14 cellular contexts compared by ENCODE assay signal in the genomic region with DNA sequence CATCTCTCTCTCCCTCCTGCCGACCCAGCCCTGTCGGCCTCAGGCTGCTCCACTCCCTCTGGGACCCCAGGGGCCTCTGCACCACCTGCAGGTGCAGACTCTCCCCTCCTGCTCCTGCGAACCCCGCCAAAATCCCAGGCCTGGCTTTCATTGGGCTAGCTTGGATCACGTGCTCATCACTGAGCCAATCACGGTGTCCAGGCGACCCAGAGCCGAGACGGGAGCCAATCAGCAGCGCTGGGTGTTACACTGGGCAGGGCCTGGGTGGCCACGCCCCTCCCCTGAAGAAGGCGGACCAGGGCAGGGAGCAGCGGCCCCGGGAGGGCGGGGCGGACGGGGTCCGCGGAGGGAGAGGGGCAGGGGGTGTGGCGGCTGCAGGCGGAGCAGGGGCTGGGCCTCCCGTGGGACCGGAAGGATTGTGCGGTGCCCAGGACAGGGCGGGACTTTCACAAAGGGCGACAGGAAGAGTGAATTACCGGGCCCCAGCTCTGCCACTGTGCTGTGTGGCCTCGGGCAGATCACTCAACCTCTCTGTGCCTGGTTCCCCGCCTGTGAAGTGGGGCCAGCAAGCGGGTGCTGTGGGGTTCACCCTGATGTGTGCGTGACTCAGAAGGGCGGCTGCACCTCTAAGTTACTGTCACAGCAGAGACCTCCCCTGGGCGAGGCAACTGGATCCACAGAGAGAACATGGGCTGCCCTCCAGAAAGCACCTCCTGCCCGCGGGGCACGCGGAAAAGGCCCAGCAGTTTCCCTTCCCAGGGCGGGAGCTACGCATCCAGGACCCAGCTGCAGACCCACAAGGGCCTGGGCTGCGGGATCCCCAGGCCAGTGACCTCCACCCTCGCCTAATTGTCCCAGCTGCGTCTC.
A peak's percentile ranks its signal among the peaks of the same experiment; 100 is the strongest.
DNase-seq lines count a peak whose midpoint lies in the region; ATAC-seq and TF ChIP-seq lines count a peak whose summit lies in the region.
"Had no signal": no experiment of that assay in that cellular context is flagged by ENCODE, and none has a peak within 500 bp of the region (broad histone marks: within the 10 kb centered on the region; RNA-seq: fewer than 3 reads in every experiment).

No MANE protein-coding gene starts in this region.

- no peaks in the 10 kb centered on the region for H3K36me3 Mint-ChIP-seq in CD4-positive, CD25-positive, alpha-beta regulatory T cell

- ATAC-seq in CD4-positive, CD25-positive, alpha-beta regulatory T cell (ENCODE audit: low read depth in 2 of 2), result peak in 1 of 2 donors; percentile 27
- peak; percentile 66 for ATAC-seq in SK-N-SH treated with all-trans-retinoic acid at 6 μM for 48 hours
- ATAC-seq: body of pancreas had no signal

- H3K4me3 ChIP-seq in CD4-positive, CD25-positive, alpha-beta regulatory T cell (ENCODE audit: low read depth, low read length), result no peak overlapping the region
- no peak overlapping the region for H3K4me3 ChIP-seq in H7 (ENCODE audit: insufficient read depth, low read depth, low read length)
- H3K4me3 ChIP-seq in WERI-Rb-1 (ENCODE audit: low read depth, low read length), result no peak overlapping the region
- H3K4me3 ChIP-seq: body of pancreas, esophagus squamous epithelium, thoracic aorta had no signal

- no peaks in the 10 kb centered on the region for H3K36me3 ChIP-seq in CD4-positive, CD25-positive, alpha-beta regulatory T cell (ENCODE audit: control insufficient read depth, insufficient read depth, low read length)
- H3K36me3 ChIP-seq in H7 (replicated peaks; ENCODE audit: control insufficient read depth, insufficient read depth, low read length) (no peaks in the 10 kb centered on the region), WERI-Rb-1 (peaks cover 18% of the 10 kb centered on the region)
- H3K36me3 ChIP-seq: esophagus squamous epithelium, thoracic aorta had no signal

- no peaks in the 10 kb centered on the region for H3K9me3 ChIP-seq in CD4-positive, CD25-positive, alpha-beta regulatory T cell (ENCODE audit: control insufficient read depth in 2 of 2, low read length in 2 of 2)
- peaks cover 5% of the 10 kb centered on the region for H3K9me3 ChIP-seq in WERI-Rb-1 (ENCODE audit: severe bottlenecking)
- H3K9me3 ChIP-seq: body of pancreas, thoracic aorta had no signal

- peaks cover 0 to 15% (median 4%) of the 10 kb centered on the region in 4 donors for H3K4me1 Mint-ChIP-seq in CD4-positive, CD25-positive, alpha-beta regulatory T cell

- DNase-seq in CD4-positive, CD25-positive, alpha-beta regulatory T cell, result peak in 2 of 3 donors; percentile 38 to 46
- DNase-seq in H7, result peak; percentile 83
- DNase-seq in kidney tubule cell (ENCODE audit: low spot score), result peak; percentile 8
- no peak for DNase-seq in NCI-H2107 treated with DMSO at 0.1 percent for 48 hours (lab: John Stamatoyannopoulos, UW; ENCODE audit: unreplicated experiment)
- no peak for DNase-seq in amniotic stem cell (lab: John Stamatoyannopoulos, UW)
- DNase-seq in WERI-Rb-1, result no peak
- DNase-seq in GM19238 (ENCODE audit: insufficient read length, low spot score), result no peak
- DNase-seq: body of pancreas, esophagus squamous epithelium, NCI-H446, SW 1271 had no signal

- TF ChIP-seq CTCF in WERI-Rb-1 (IDR thresholded peaks at IDR 0.05; ENCODE audit: low read depth, low read length), result no peak

- H3K9me3 Mint-ChIP-seq in CD4-positive, CD25-positive, alpha-beta regulatory T cell, result peaks cover 0 to 8% (median 0%) of the 10 kb centered on the region in 7 donors
- H3K9me3 Mint-ChIP-seq: immature natural killer cell had no signal

- no peak overlapping the region for H3K27ac ChIP-seq in CD4-positive, CD25-positive, alpha-beta regulatory T cell (ENCODE audit: insufficient read depth, low read length, poor library complexity, severe bottlenecking)
- H3K27ac ChIP-seq in WERI-Rb-1, result no peak overlapping the region; the same call in 1 of the 2 replicates
- H3K27ac ChIP-seq: body of pancreas, esophagus squamous epithelium, thoracic aorta had no signal

- H3K27me3 ChIP-seq in CD4-positive, CD25-positive, alpha-beta regulatory T cell (ENCODE audit: control insufficient read depth, insufficient read depth, low read length), result no peaks in the 10 kb centered on the region
- H3K27me3 ChIP-seq in H7 (ENCODE audit: control insufficient read depth, insufficient read depth, low read length) (peaks cover 46% of the 10 kb centered on the region), WERI-Rb-1 (ENCODE audit: insufficient read depth, low read depth, severe bottlenecking) (no peaks in the 10 kb centered on the region)
- H3K27me3 ChIP-seq: body of pancreas had no signal

- H3K4me3 Mint-ChIP-seq in CD4-positive, CD25-positive, alpha-beta regulatory T cell, result no peak overlapping the region
- H3K4me3 Mint-ChIP-seq: immature natural killer cell had no signal

- H3K4me1 ChIP-seq in CD4-positive, CD25-positive, alpha-beta regulatory T cell (ENCODE audit: control insufficient read depth, insufficient read depth, low read length, poor library complexity, severe bottlenecking), result no peaks in the 10 kb centered on the region

- no peak overlapping the region for H3K27ac Mint-ChIP-seq in CD4-positive, CD25-positive, alpha-beta regulatory T cell

- H3K27me3 Mint-ChIP-seq in CD4-positive, CD25-positive, alpha-beta regulatory T cell, result peaks cover 13% of the 10 kb centered on the region

TF ChIP-seq in SK-N-SH treated with all-trans-retinoic acid at 6 μM for 48 hours, 23 proteins besides CTCF, POLR2A, EP300 and RAD21:
- TF ChIP-seq CSDC2 (CRISPR knock-in tag; IDR thresholded peaks at IDR 0.05), result no peak
- TF ChIP-seq, protein P1, sequence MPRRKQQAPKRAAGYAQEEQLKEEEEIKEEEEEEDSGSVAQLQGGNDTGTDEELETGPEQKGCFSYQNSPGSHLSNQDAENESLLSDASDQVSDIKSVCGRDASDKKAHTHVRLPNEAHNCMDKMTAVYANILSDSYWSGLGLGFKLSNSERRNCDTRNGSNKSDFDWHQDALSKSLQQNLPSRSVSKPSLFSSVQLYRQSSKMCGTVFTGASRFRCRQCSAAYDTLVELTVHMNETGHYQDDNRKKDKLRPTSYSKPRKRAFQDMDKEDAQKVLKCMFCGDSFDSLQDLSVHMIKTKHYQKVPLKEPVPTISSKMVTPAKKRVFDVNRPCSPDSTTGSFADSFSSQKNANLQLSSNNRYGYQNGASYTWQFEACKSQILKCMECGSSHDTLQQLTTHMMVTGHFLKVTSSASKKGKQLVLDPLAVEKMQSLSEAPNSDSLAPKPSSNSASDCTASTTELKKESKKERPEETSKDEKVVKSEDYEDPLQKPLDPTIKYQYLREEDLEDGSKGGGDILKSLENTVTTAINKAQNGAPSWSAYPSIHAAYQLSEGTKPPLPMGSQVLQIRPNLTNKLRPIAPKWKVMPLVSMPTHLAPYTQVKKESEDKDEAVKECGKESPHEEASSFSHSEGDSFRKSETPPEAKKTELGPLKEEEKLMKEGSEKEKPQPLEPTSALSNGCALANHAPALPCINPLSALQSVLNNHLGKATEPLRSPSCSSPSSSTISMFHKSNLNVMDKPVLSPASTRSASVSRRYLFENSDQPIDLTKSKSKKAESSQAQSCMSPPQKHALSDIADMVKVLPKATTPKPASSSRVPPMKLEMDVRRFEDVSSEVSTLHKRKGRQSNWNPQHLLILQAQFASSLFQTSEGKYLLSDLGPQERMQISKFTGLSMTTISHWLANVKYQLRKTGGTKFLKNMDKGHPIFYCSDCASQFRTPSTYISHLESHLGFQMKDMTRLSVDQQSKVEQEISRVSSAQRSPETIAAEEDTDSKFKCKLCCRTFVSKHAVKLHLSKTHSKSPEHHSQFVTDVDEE (CRISPR knock-in tag; IDR thresholded peaks at IDR 0.05), result no peak
- TF ChIP-seq, protein P2, sequence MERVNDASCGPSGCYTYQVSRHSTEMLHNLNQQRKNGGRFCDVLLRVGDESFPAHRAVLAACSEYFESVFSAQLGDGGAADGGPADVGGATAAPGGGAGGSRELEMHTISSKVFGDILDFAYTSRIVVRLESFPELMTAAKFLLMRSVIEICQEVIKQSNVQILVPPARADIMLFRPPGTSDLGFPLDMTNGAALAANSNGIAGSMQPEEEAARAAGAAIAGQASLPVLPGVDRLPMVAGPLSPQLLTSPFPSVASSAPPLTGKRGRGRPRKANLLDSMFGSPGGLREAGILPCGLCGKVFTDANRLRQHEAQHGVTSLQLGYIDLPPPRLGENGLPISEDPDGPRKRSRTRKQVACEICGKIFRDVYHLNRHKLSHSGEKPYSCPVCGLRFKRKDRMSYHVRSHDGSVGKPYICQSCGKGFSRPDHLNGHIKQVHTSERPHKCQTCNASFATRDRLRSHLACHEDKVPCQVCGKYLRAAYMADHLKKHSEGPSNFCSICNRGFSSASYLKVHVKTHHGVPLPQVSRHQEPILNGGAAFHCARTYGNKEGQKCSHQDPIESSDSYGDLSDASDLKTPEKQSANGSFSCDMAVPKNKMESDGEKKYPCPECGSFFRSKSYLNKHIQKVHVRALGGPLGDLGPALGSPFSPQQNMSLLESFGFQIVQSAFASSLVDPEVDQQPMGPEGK (CRISPR knock-in tag; IDR thresholded peaks at IDR 0.05; ENCODE audit: borderline replicate concordance), result no peak
- TF ChIP-seq ZC3H10 (CRISPR knock-in tag; IDR thresholded peaks at IDR 0.05), result no peak
- no peak for TF ChIP-seq ESRRG (CRISPR knock-in tag; IDR thresholded peaks at IDR 0.05)
- TF ChIP-seq ARNTL (CRISPR knock-in tag; IDR thresholded peaks at IDR 0.05; ENCODE audit: borderline replicate concordance, low read depth), result no peak
- no peak for TF ChIP-seq TCF4 (CRISPR knock-in tag; IDR thresholded peaks at IDR 0.05; ENCODE audit: borderline replicate concordance)
- TF ChIP-seq ZNF565 (CRISPR knock-in tag; conservative IDR thresholded peaks at IDR 0.05; ENCODE audit: low read depth), result no peak
- TF ChIP-seq RARB (CRISPR knock-in tag; IDR thresholded peaks at IDR 0.05), result no peak

Comparison
In these comparisons a context has a peak if more than half of its experiments do, and no peak if none do; other contexts are left out.
1. DNase-seq: peak in CD4-positive, CD25-positive, alpha-beta regulatory T cell (2 of 3), H7 (single experiment) and kidney tubule cell (single experiment); none in NCI-H2107 treated with DMSO at 0.1 percent for 48 hours (single experiment), amniotic stem cell (single experiment), WERI-Rb-1 (single experiment) and GM19238 (single experiment).